Comparison of ENCODE assay signal across 11 cellular contexts in the genomic region with DNA sequence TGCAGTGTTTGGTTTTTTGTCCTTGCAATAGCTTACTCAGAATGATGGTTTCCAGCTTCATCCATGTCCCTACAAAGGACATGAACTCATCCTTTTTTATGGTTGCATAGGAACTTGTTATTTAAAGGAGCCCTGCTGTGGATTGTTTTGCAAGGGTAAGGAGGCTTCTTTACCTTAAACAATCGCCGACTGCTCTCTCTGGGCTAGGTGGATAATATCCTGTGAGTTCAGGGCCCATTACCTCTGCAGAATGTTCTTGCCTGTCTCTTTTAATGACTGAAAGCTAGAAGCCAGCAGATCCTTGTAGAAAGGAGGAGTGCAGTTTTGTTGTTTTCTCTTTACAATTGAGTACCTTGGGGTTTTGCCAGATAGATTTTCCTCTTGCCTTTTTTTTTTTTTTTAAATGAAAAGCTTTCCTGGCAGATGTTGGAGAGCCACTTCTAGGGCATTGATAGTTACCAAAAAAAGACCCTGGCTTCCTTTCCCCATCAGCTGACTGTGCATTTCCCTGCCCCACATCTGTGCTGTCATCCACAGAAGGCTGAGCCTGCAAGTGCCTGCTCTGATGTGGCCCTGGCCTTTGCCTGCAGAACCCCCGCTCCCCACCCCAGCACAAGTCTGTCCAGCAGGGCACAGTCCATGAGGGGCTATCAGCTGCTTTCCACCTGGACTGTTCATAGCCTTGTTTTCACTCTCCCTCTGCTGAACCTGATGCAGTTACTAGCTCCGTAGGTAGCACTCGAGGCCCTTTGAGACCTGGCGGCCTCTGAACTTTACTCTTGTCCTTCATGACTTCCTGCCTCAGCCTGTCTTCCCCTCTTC.
DNase-seq lines count a peak whose midpoint lies in the region; ATAC-seq and TF ChIP-seq lines count a peak whose summit lies in the region.
"Had no signal": no experiment of that assay in that cellular context is flagged by ENCODE, and none has a peak within 500 bp of the region (broad histone marks: within the 10 kb centered on the region; RNA-seq: fewer than 3 reads in every experiment).

No MANE protein-coding gene starts in this region.

- H3K4me3 ChIP-seq in iPS-20b (ENCODE audit: low read length) (peak overlapping the region; percentile 41; the same call in 1 of the 2 replicates), testis (no peak overlapping the region)

- H3K27me3 ChIP-seq in iPS-20b (ENCODE audit: insufficient read depth, low read length) = no peaks in the 10 kb centered on the region
- H3K27me3 ChIP-seq in testis = no peaks in the 10 kb centered on the region

- no peak overlapping the region for H3K9ac ChIP-seq in iPS-20b (ENCODE audit: low read depth, low read length)

- DNase-seq in DMS 273 (lab: John Stamatoyannopoulos, UW; ENCODE audit: unreplicated experiment) = peak; percentile 24
- DNase-seq in DMS 273 treated with DMSO at 0.1 percent for 48 hours (lab: John Stamatoyannopoulos, UW) = no peak
- peak; percentile 25 for DNase-seq in testis
- no peak for DNase-seq in HK-2 (ENCODE audit: unreplicated experiment)
- no peak for DNase-seq in stimulated activated CD4-positive, alpha-beta T cell treated with anti-CD3 and anti-CD28 coated beads, Interleukin-4, amount 100 ng/mL, for 24 hours
- DNase-seq: activated B cell treated with CpG ODN at 0.5 μM for 24 hours, NCI-H2081 treated with DMSO at 0.1 percent for 48 hours had no signal

- intact Hi-C loops in testis (cut with DNase I; ENCODE audit: low total_unique reads) = no loop called here

- H3K27ac ChIP-seq in VCaP = peak overlapping the region; percentile 18; the same call in 1 of the 2 replicates
- H3K27ac ChIP-seq in iPS-20b (ENCODE audit: low read length) = no peak overlapping the region
- H3K27ac ChIP-seq in testis = no peak overlapping the region
- H3K27ac ChIP-seq: 22Rv1 had no signal

- H3K4me1 ChIP-seq in iPS-20b (ENCODE audit: insufficient read depth, low read length) (peaks cover 22% of the 10 kb centered on the region), testis (peaks cover 5% of the 10 kb centered on the region)

- H3K36me3 ChIP-seq in iPS-20b (ENCODE audit: insufficient read depth, low read depth, low read length) (no peaks in the 10 kb centered on the region), testis (ENCODE audit: low read depth, missing control alignments) (no peaks in the 10 kb centered on the region)

- H3K9me3 ChIP-seq in iPS-20b (ENCODE audit: insufficient read depth, low read depth, low read length) (peaks cover 5% of the 10 kb centered on the region; the same call in 1 of the 2 replicates), testis (no peaks in the 10 kb centered on the region)

- TF ChIP-seq CTCF in VCaP (conservative IDR thresholded peaks at IDR 0.05) = no peak
- TF ChIP-seq CTCF in testis (IDR thresholded peaks at IDR 0.05) = no peak

- no peak for ATAC-seq in esophagus mucosa

- 56 to 65% methylated on average over 6 of the region's 6 CpGs for WGBS in testis, 2 donors

- TF ChIP-seq POLR2A in testis (IDR thresholded peaks at IDR 0.05) = no peak

Comparison
In these comparisons a context has a peak if more than half of its experiments do, and no peak if none do; other contexts are left out.
1. DNase-seq: peak in DMS 273 (single experiment) and testis (single experiment); none in DMS 273 treated with DMSO at 0.1 percent for 48 hours (single experiment), HK-2 (single experiment) and stimulated activated CD4-positive, alpha-beta T cell treated with anti-CD3 and anti-CD28 coated beads, Interleukin-4, amount 100 ng/mL, for 24 hours (single experiment).